Comparison of ENCODE assay signal across 24 cellular contexts in genomic region chr3:122955916-122956684, GRCh38.
"Had no signal": no experiment of that assay in that cellular context is flagged by ENCODE, and none has a peak within 500 bp of the region (broad histone marks: within the 10 kb centered on the region; RNA-seq: fewer than 3 reads in every experiment).

No MANE protein-coding gene starts in this region.

- H3K4me3 Mint-ChIP-seq: activated CD4-positive, alpha-beta memory T cell treated with anti-CD3 and anti-CD28 coated beads for 36 hours; activated naive CD4-positive, alpha-beta T cell treated with anti-CD3 and anti-CD28 coated beads, Interleukin-2, amount 10 ng/mL, durations not matched to agents 7 days and 5 days; effector memory CD8-positive, alpha-beta T cell; natural killer cell had no signal

- H3K4me1 ChIP-seq: pancreas, psoas muscle, right lobe of liver, thyroid gland had no signal

- H3K4me3 ChIP-seq: body of pancreas, lung, pancreas, psoas muscle, right lobe of liver, thyroid gland had no signal

- ATAC-seq: body of pancreas; effector memory CD8-positive, alpha-beta T cell; esophagus mucosa; left colon; natural killer cell; pancreas; psoas muscle; right lobe of liver; SK-N-SH treated with all-trans-retinoic acid at 6 μM for 48 hours had no signal

- H3K36me3 Mint-ChIP-seq: activated CD4-positive, alpha-beta memory T cell treated with anti-CD3 and anti-CD28 coated beads for 36 hours; activated naive CD4-positive, alpha-beta T cell treated with anti-CD3 and anti-CD28 coated beads, Interleukin-2, amount 10 ng/mL, durations not matched to agents 7 days and 5 days; natural killer cell had no signal

- DNase-seq: activated CD4-positive, alpha-beta memory T cell treated with anti-CD3 and anti-CD28 coated beads for 36 hours; activated CD4-positive, alpha-beta T cell treated with anti-CD3 and anti-CD28 coated beads for 48 hours; activated effector memory CD4-positive, alpha-beta T cell treated with anti-CD3 and anti-CD28 coated beads, Interleukin-2, amount 50 U/mL, for 16 hours; activated naive CD4-positive, alpha-beta T cell treated with anti-CD3 and anti-CD28 coated beads, Interleukin-2, amount 10 ng/mL, durations not matched to agents 7 days and 5 days; amygdala; body of pancreas; caudate nucleus; effector memory CD8-positive, alpha-beta T cell; glutamatergic neuron; left colon; natural killer cell; pancreas; psoas muscle; right lobe of liver; stimulated activated CD4-positive, alpha-beta T cell treated with anti-CD3 and anti-CD28 coated beads, Interleukin-4, amount 100 ng/mL, for 1 hour; stimulated activated naive CD4-positive, alpha-beta T cell treated with Interleukin-2 at 50 U/mL for 16 hours; thyroid gland had no signal

- FAIRE-seq: endothelial cell of umbilical vein, frontal cortex, islet of Langerhans, pancreas had no signal

- H3K27me3 ChIP-seq: body of pancreas, pancreas, right lobe of liver, thyroid gland had no signal

- H3K27ac Mint-ChIP-seq: activated CD4-positive, alpha-beta memory T cell treated with anti-CD3 and anti-CD28 coated beads for 36 hours; activated naive CD4-positive, alpha-beta T cell treated with anti-CD3 and anti-CD28 coated beads, Interleukin-2, amount 10 ng/mL, durations not matched to agents 7 days and 5 days; effector memory CD8-positive, alpha-beta T cell; natural killer cell had no signal

- H3K9me3 ChIP-seq: body of pancreas, neutrophil, pancreas, psoas muscle, right lobe of liver, thyroid gland had no signal

- H3K9me3 Mint-ChIP-seq: activated CD4-positive, alpha-beta memory T cell treated with anti-CD3 and anti-CD28 coated beads for 36 hours; activated naive CD4-positive, alpha-beta T cell treated with anti-CD3 and anti-CD28 coated beads, Interleukin-2, amount 10 ng/mL, durations not matched to agents 7 days and 5 days; effector memory CD8-positive, alpha-beta T cell; natural killer cell had no signal

- H3K4me1 Mint-ChIP-seq: activated naive CD4-positive, alpha-beta T cell treated with anti-CD3 and anti-CD28 coated beads, Interleukin-2, amount 10 ng/mL, durations not matched to agents 7 days and 5 days; natural killer cell had no signal

- H3K27ac ChIP-seq: body of pancreas, neutrophil, pancreas, psoas muscle, right lobe of liver, thyroid gland had no signal

- H3K36me3 ChIP-seq: neutrophil, pancreas, right lobe of liver, thyroid gland had no signal
